ENCODE assay signal across 21 cellular contexts in the genomic region with DNA sequence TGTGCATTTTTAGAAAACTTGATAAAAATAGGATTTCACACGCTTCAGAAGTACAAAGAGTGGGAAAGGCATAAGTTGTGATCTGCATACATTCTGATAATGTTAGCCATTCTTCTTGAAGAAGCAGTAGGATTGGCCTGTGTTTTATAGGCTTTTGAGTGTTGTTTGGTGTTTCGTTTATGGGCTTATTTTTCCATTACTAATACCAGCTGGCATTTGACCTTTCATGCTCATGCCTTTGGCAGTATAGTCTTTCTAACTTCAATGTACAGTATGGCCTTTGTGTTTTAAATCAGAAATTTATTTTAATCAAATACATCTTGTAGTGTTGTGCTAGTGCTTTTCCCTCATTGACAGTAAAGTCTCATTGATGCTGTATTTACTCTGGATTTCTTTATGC. TPM values are rescaled to one million over a fixed set of nuclear protein-coding genes. Genes with fewer than 3 reads are reported as not detected.
DNase-seq lines count a peak whose midpoint lies in the region; FAIRE-seq and TF ChIP-seq lines count a peak whose summit lies in the region.
"Had no signal": no experiment of that assay in that cellular context is flagged by ENCODE, and none has a peak within 500 bp of the region (broad histone marks: within the 10 kb centered on the region; RNA-seq: fewer than 3 reads in every experiment).

No MANE protein-coding gene starts in this region.

- no peak overlapping the region for H3K4me3 ChIP-seq in AG10803 (ENCODE audit: low read length)
- H3K4me3 ChIP-seq in astrocyte (ENCODE audit: insufficient read depth, low read depth, low read length): no peak overlapping the region
- no peak overlapping the region for H3K4me3 ChIP-seq in osteoblast (ENCODE audit: insufficient read depth, low read length)
- H3K4me3 ChIP-seq in ovary: no peak overlapping the region
- no peak overlapping the region for H3K4me3 ChIP-seq in testis
- H3K4me3 ChIP-seq in CD8-positive, alpha-beta memory T cell (ENCODE audit: low read length): no peak overlapping the region
- H3K4me3 ChIP-seq: SK-N-MC had no signal

- intact Hi-C loops in ovary (cut with DNase I) (no loop called here), testis (cut with DNase I; ENCODE audit: low total_unique reads) (no loop called here), CD14-positive monocyte (cut with micrococcal nuclease) (no loop called here)

- TF ChIP-seq POLR2A in ovary (IDR thresholded peaks at IDR 0.05) (no peak), testis (IDR thresholded peaks at IDR 0.05) (no peak)

- DNase-seq in AG10803 (ENCODE audit: low read depth): peak; percentile 16
- peak; percentile 26 for DNase-seq in HT-29 (ENCODE audit: low spot score)
- no peak for DNase-seq in astrocyte (ENCODE audit: low read depth)
- peak; percentile 66 for DNase-seq in osteoblast (ENCODE audit: insufficient read length, low spot score, missing footprints)
- DNase-seq in ovary: no peak
- DNase-seq in testis: no peak
- no peak for DNase-seq in CD14-positive monocyte (ENCODE audit: low spot score)
- no peak for DNase-seq in CD8-positive, alpha-beta memory T cell
- DNase-seq: 8988T; CD8-positive, alpha-beta T cell; H7; NCI-H1105 treated with DMSO at 0.1 percent for 48 hours; NCI-H1694 treated with DMSO at 0.1 percent for 48 hours; NCI-H2107; NCI-H510A; NCI-H748 treated with DMSO at 0.1 percent for 48 hours; NK-92 treated with Interleukin-12 subunit alpha and Interleukin-12 subunit beta, amount 100 ng/mL, for 24 hours; Right ventricle myocardium superior had no signal

- H3K4me1 ChIP-seq in astrocyte (ENCODE audit: insufficient read depth, low read length): peaks cover 5% of the 10 kb centered on the region
- peaks cover 35% of the 10 kb centered on the region for H3K4me1 ChIP-seq in osteoblast (ENCODE audit: insufficient read depth, low read length)
- no peaks in the 10 kb centered on the region for H3K4me1 ChIP-seq in ovary (ENCODE audit: insufficient read depth)
- H3K4me1 ChIP-seq in testis: no peaks in the 10 kb centered on the region
- no peaks in the 10 kb centered on the region for H3K4me1 ChIP-seq in CD8-positive, alpha-beta memory T cell (ENCODE audit: insufficient read depth, low read length)

- H3K9me3 Mint-ChIP-seq in astrocyte (ENCODE audit: unreplicated experiment) (no peaks in the 10 kb centered on the region), CD14-positive monocyte (no peaks in the 10 kb centered on the region)
- no peaks in the 10 kb centered on the region for H3K9me3 Mint-ChIP-seq in CD8-positive, alpha-beta memory T cell
- H3K9me3 Mint-ChIP-seq: CD8-positive, alpha-beta T cell had no signal

- H3K4me1 Mint-ChIP-seq in astrocyte (ENCODE audit: low read depth, unreplicated experiment) (peaks cover 9% of the 10 kb centered on the region), CD14-positive monocyte (no peaks in the 10 kb centered on the region)
- no peaks in the 10 kb centered on the region for H3K4me1 Mint-ChIP-seq in CD8-positive, alpha-beta memory T cell

- H3K27me3 ChIP-seq in astrocyte (ENCODE audit: insufficient read depth, low read length) (no peaks in the 10 kb centered on the region), osteoblast (ENCODE audit: insufficient read depth, low read length) (no peaks in the 10 kb centered on the region), ovary (no peaks in the 10 kb centered on the region), testis (no peaks in the 10 kb centered on the region)
- no peaks in the 10 kb centered on the region for H3K27me3 ChIP-seq in CD8-positive, alpha-beta memory T cell (ENCODE audit: insufficient read depth, low read length, poor library complexity, severe bottlenecking)

- H3K27ac ChIP-seq in astrocyte (ENCODE audit: low read depth, low read length) (no peak overlapping the region), osteoblast (ENCODE audit: low read depth, low read length) (peak overlapping the region; percentile 63), ovary (no peak overlapping the region), testis (no peak overlapping the region)
- no peak overlapping the region for H3K27ac ChIP-seq in CD8-positive, alpha-beta memory T cell (ENCODE audit: low read depth, low read length)
- H3K27ac ChIP-seq: SK-N-MC had no signal

- TF ChIP-seq EP300 in ovary (IDR thresholded peaks at IDR 0.05): no peak

- H3K36me3 Mint-ChIP-seq in astrocyte (ENCODE audit: low read depth, unreplicated experiment) (no peaks in the 10 kb centered on the region), CD14-positive monocyte (no peaks in the 10 kb centered on the region)
- H3K36me3 Mint-ChIP-seq in CD8-positive, alpha-beta memory T cell: no peaks in the 10 kb centered on the region
- H3K36me3 Mint-ChIP-seq: CD8-positive, alpha-beta T cell had no signal

- WGBS in ovary, 3 donors: 67 to 79% (median 74%) methylated on average over 2 of the region's 2 CpGs
- WGBS in testis, 2 donors: 81 to 82% methylated on average over 2 of the region's 2 CpGs

- H3K9me3 ChIP-seq in astrocyte (ENCODE audit: insufficient read depth, low read depth, low read length): no peaks in the 10 kb centered on the region
- no peaks in the 10 kb centered on the region for H3K9me3 ChIP-seq in osteoblast (ENCODE audit: low read depth, low read length)
- no peaks in the 10 kb centered on the region for H3K9me3 ChIP-seq in ovary
- no peaks in the 10 kb centered on the region for H3K9me3 ChIP-seq in testis
- H3K9me3 ChIP-seq in CD8-positive, alpha-beta memory T cell (ENCODE audit: low read length): no peaks in the 10 kb centered on the region

- no peaks in the 10 kb centered on the region for H3K27me3 Mint-ChIP-seq in astrocyte (ENCODE audit: low read depth, unreplicated experiment)
- peaks cover 13 to 24% (median 19%) of the 10 kb centered on the region in 3 donors for H3K27me3 Mint-ChIP-seq in CD14-positive monocyte (ENCODE audit: low read depth in 3 of 3)
- peaks cover 0 to 8% of the 10 kb centered on the region in 2 donors for H3K27me3 Mint-ChIP-seq in CD8-positive, alpha-beta memory T cell

- POLR2A ChIA-PET in CD8-positive, alpha-beta memory T cell (lab: Charles Lee): no interaction called here

- H3K4me2 ChIP-seq in astrocyte (ENCODE audit: low read length) (no peak overlapping the region), osteoblast (ENCODE audit: insufficient read depth, low read length) (peak overlapping the region; percentile 2)

- no peak overlapping the region for H3K9ac ChIP-seq in astrocyte (ENCODE audit: low read length)

- H3K36me3 ChIP-seq in astrocyte (ENCODE audit: insufficient read depth, low read length) (no peaks in the 10 kb centered on the region), osteoblast (ENCODE audit: insufficient read depth, low read length) (no peaks in the 10 kb centered on the region), ovary (no peaks in the 10 kb centered on the region), testis (ENCODE audit: low read depth, missing control alignments) (no peaks in the 10 kb centered on the region)
- no peaks in the 10 kb centered on the region for H3K36me3 ChIP-seq in CD8-positive, alpha-beta memory T cell (ENCODE audit: insufficient read depth, low read length)

- no peak for TF ChIP-seq CTCF in AG10803 (conservative IDR thresholded peaks at IDR 0.05; ENCODE audit: low read length)
- TF ChIP-seq CTCF in astrocyte (IDR thresholded peaks at IDR 0.05; ENCODE audit: insufficient read depth, low read depth, low read length): no peak
- no peak for TF ChIP-seq CTCF in osteoblast (IDR thresholded peaks at IDR 0.05; ENCODE audit: extremely low read depth, low read depth, low read length)
- no peak for TF ChIP-seq CTCF in ovary (IDR thresholded peaks at IDR 0.05)
- no peak for TF ChIP-seq CTCF in testis (IDR thresholded peaks at IDR 0.05)
- TF ChIP-seq CTCF in CD14-positive monocyte (IDR thresholded peaks at IDR 0.05): no peak

- H3K79me2 ChIP-seq in astrocyte (ENCODE audit: insufficient read depth, low read length): no peaks in the 10 kb centered on the region
- peaks cover 59% of the 10 kb centered on the region for H3K79me2 ChIP-seq in osteoblast (ENCODE audit: insufficient read depth, low read length)

- CTCF ChIA-PET in CD8-positive, alpha-beta memory T cell (lab: Charles Lee): no interaction called here

- H4K20me1 ChIP-seq in astrocyte (ENCODE audit: insufficient read depth, low read length) (no peaks in the 10 kb centered on the region), osteoblast (ENCODE audit: insufficient read depth, low read length) (no peaks in the 10 kb centered on the region)

- no peak overlapping the region for H3K27ac Mint-ChIP-seq in astrocyte (ENCODE audit: unreplicated experiment)
- H3K27ac Mint-ChIP-seq in CD14-positive monocyte: no peak overlapping the region
- no peak overlapping the region for H3K27ac Mint-ChIP-seq in CD8-positive, alpha-beta memory T cell
- H3K27ac Mint-ChIP-seq: CD8-positive, alpha-beta T cell had no signal

- FAIRE-seq in astrocyte (lab: Jason Lieb, UNC): peak; percentile 58
- FAIRE-seq: D721Med, RCC 7860 had no signal

- H3K4me3 Mint-ChIP-seq in astrocyte (ENCODE audit: unreplicated experiment) (no peak overlapping the region), CD14-positive monocyte (no peak overlapping the region)
- H3K4me3 Mint-ChIP-seq in CD8-positive, alpha-beta memory T cell: no peak overlapping the region
- H3K4me3 Mint-ChIP-seq: CD8-positive, alpha-beta T cell had no signal

- no peak overlapping the region for H2AFZ ChIP-seq in astrocyte (ENCODE audit: low read depth, low read length)
- H2AFZ ChIP-seq in osteoblast (ENCODE audit: low read length): no peak overlapping the region

RNA-seq across cellular contexts. Expression of gene SLC4A4, which starts 51.5 kb away (rescaled TPM):
- total RNA-seq in HT-29 (2014; rRNA removed; shearing (Covaris generic)): 1.3 and 1.4 TPM in 2 replicates
- total RNA-seq in astrocyte (3.0 and 3.7 TPM in 2 replicates), osteoblast (13.0 and 24.8 TPM in 2 replicates), ovary (1 to 10 TPM in 5 of 7 donors, under 1 TPM in 2; 0.23 to 8.3 (median 1.4) TPM), testis (1 to 10 TPM; 1.7 to 2.2 TPM)
- polyA plus RNA-seq in ovary (1 to 10 TPM in 1 of 2 donors, under 1 TPM in 1; 0.31 to 2.0 TPM), testis (ENCODE audit: insufficient read depth, low read depth, low replicate concordance) (2.9 TPM), CD14-positive monocyte (not detected)
- total RNA-seq in CD8-positive, alpha-beta memory T cell: 1 to 10 TPM; 1.2 to 1.3 TPM
- 9.1 TPM for polyA plus RNA-seq in CD8-positive, alpha-beta memory T cell

Comparison
In these comparisons a context has a peak if more than half of its experiments do, and no peak if none do; other contexts are left out.
1. DNase-seq: peak in AG10803 (single experiment), HT-29 (single experiment) and osteoblast (single experiment); none in astrocyte (single experiment), ovary (0 of 5), testis (single experiment), CD14-positive monocyte (single experiment) and CD8-positive, alpha-beta memory T cell (0 of 5).